Comparison of ENCODE assay signal across 11 cellular contexts in the genomic region with DNA sequence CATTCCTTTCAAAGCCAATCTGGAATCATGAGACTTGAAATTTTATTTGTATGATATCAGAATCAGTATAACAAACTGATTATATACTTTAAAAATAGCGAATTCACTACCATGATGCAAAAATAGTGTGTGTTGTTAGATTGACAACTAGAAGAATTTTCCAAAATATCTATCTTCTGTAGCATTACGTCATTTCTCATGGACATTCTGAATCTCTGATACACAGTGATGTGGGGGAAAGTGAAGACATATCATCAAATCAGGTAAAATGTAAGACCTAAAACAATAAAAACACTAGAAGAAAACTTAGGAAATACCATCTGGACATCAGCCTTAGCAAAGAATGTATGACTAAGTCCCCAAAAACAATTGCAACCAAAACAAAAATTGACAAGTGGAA.
"Had no signal": no experiment of that assay in that cellular context is flagged by ENCODE, and none has a peak within 500 bp of the region (broad histone marks: within the 10 kb centered on the region; RNA-seq: fewer than 3 reads in every experiment).

No MANE protein-coding gene starts in this region.

- H3K4me2 ChIP-seq: GM23338 had no signal

- H3K4me3 Mint-ChIP-seq: GM23338, H9, HFFc6 had no signal

- H2AFZ ChIP-seq: GM23248, GM23338 had no signal

- H3K9me3 ChIP-seq: HAP-1 had no signal

- H3K27ac Mint-ChIP-seq: GM23338, H9, HFFc6 had no signal

- H3K9ac ChIP-seq: GM23248 had no signal

- FAIRE-seq: H1, H54 had no signal

- H3K36me3 ChIP-seq: HAP-1 had no signal

- H3K4me3 ChIP-seq: GM23248, GM23338, HAP-1 had no signal

- H3K4me1 ChIP-seq: HAP-1 had no signal

- H3K27ac ChIP-seq: GM23248 had no signal

- DNase-seq: GM23248, GOT3, H7, H9, HCEC 1CT, HFFc6 had no signal

- ATAC-seq: GM23338, HCT116 had no signal

- H3K4me1 Mint-ChIP-seq: GM23338 had no signal
